ENCODE assay signal across 28 cellular contexts in genomic region chr18:57426187-57426586, GRCh38. TPM values are rescaled to one million over a fixed set of nuclear protein-coding genes. Genes with fewer than 3 reads are reported as not detected.
DNase-seq lines count a peak whose midpoint lies in the region; ATAC-seq and TF ChIP-seq lines count a peak whose summit lies in the region.
"Had no signal": no experiment of that assay in that cellular context is flagged by ENCODE, and none has a peak within 500 bp of the region (broad histone marks: within the 10 kb centered on the region; RNA-seq: fewer than 3 reads in every experiment).

No MANE protein-coding gene starts in this region.

- no peaks in the 10 kb centered on the region for H3K27me3 ChIP-seq in OCI-LY3 (ENCODE audit: low read depth, low read length)
- no peaks in the 10 kb centered on the region for H3K27me3 ChIP-seq in Caco-2 (replicated peaks; ENCODE audit: control insufficient read depth, insufficient read depth, low read length)

- no peaks in the 10 kb centered on the region for H3K79me2 ChIP-seq in OCI-LY3 (ENCODE audit: low read length)

- H3K27me3 Mint-ChIP-seq in activated naive CD8-positive, alpha-beta T cell treated with anti-CD3 and anti-CD28 coated beads, Interleukin-2, amount 50 U/mL, for 24 hours = peaks cover 66% of the 10 kb centered on the region
- peaks cover 84% of the 10 kb centered on the region for H3K27me3 Mint-ChIP-seq in activated naive CD8-positive, alpha-beta T cell treated with anti-CD3 and anti-CD28 coated beads for 36 hours
- no peaks in the 10 kb centered on the region for H3K27me3 Mint-ChIP-seq in Caco-2 (ENCODE audit: insufficient read depth, unreplicated experiment)

- H3K4me3 Mint-ChIP-seq in activated naive CD8-positive, alpha-beta T cell treated with anti-CD3 and anti-CD28 coated beads, Interleukin-2, amount 50 U/mL, for 24 hours = no peak overlapping the region
- H3K4me3 Mint-ChIP-seq in activated naive CD8-positive, alpha-beta T cell treated with anti-CD3 and anti-CD28 coated beads for 36 hours = no peak overlapping the region
- H3K4me3 Mint-ChIP-seq in Caco-2 (ENCODE audit: unreplicated experiment) = no peak overlapping the region
- H3K4me3 Mint-ChIP-seq: activated naive CD4-positive, alpha-beta T cell treated with anti-CD3 and anti-CD28 coated beads, Interleukin-2, amount 50 U/mL, for 24 hours; CD8-positive, alpha-beta memory T cell had no signal

- H3K9me3 Mint-ChIP-seq in activated naive CD8-positive, alpha-beta T cell treated with anti-CD3 and anti-CD28 coated beads, Interleukin-2, amount 50 U/mL, for 24 hours = peaks cover 14% of the 10 kb centered on the region
- H3K9me3 Mint-ChIP-seq in activated naive CD8-positive, alpha-beta T cell treated with anti-CD3 and anti-CD28 coated beads for 36 hours = peaks cover 10% of the 10 kb centered on the region
- no peaks in the 10 kb centered on the region for H3K9me3 Mint-ChIP-seq in Caco-2 (ENCODE audit: unreplicated experiment)
- H3K9me3 Mint-ChIP-seq: WTC11 had no signal

- intact Hi-C loops in left cardiac atrium (cut with DNase I) = loop anchor here in 1 of 2 donors (5.0 kb wide), 1 partner anchor 554 kb away; no protein-coding TSS in a partner anchor
- intact Hi-C loops in Caco-2 (cut with micrococcal nuclease; ENCODE audit: unreplicated experiment) = no loop called here

- DNase-seq in activated naive CD8-positive, alpha-beta T cell treated with anti-CD3 and anti-CD28 coated beads, Interleukin-2, amount 50 U/mL, for 24 hours = no peak
- DNase-seq in activated naive CD8-positive, alpha-beta T cell treated with anti-CD3 and anti-CD28 coated beads for 36 hours = no peak
- DNase-seq in left cardiac atrium (no peak), Caco-2 (no peak), NCI-H1092 (lab: John Stamatoyannopoulos, UW) (no peak)
- DNase-seq: activated CD4-positive, alpha-beta T cell treated with anti-CD3 and anti-CD28 coated beads, Interleukin-2, amount 50 U/mL, for 4 hours; anterior cingulate cortex; CD8-positive, alpha-beta memory T cell; dorsolateral prefrontal cortex; foreskin fibroblast; Kasumi-1; left ventricle myocardium superior; NCI-H2107; NCI-H774; posterior cingulate gyrus; stimulated activated CD4-positive, alpha-beta T cell treated with anti-CD3 and anti-CD28 coated beads, Interleukin-1b, Interleukin-23, amount 100 ng/mL, for 48 hours; stimulated activated CD8-positive, alpha-beta memory T cell treated with anti-CD3 and anti-CD28 coated beads, Interleukin-4, amount 100 ng/mL, for 48 hours; tibial artery had no signal

- H3K36me3 ChIP-seq in OCI-LY3 (replicated peaks; ENCODE audit: low read depth, low read length) = peaks cover 79% of the 10 kb centered on the region
- no peaks in the 10 kb centered on the region for H3K36me3 ChIP-seq in Caco-2 (ENCODE audit: control insufficient read depth, insufficient read depth, low read length)
- H3K36me3 ChIP-seq: breast epithelium, esophagus muscularis mucosa, right atrium auricular region, tibial artery had no signal

- CTCF ChIA-PET in Caco-2 (lab: Charles Lee) = no interaction called here

- H3K27ac ChIP-seq in OCI-LY3 (ENCODE audit: low read length) = peak overlapping the region; percentile 88
- H3K27ac ChIP-seq: breast epithelium, dorsolateral prefrontal cortex, esophagus muscularis mucosa, right atrium auricular region, SK-N-MC, tibial artery had no signal

- H3K4me2 ChIP-seq in OCI-LY3 (ENCODE audit: low read length) = peak overlapping the region; percentile 5

- peaks cover 14% of the 10 kb centered on the region for H3K4me1 Mint-ChIP-seq in activated naive CD8-positive, alpha-beta T cell treated with anti-CD3 and anti-CD28 coated beads, Interleukin-2, amount 50 U/mL, for 24 hours
- peaks cover 14% of the 10 kb centered on the region for H3K4me1 Mint-ChIP-seq in activated naive CD8-positive, alpha-beta T cell treated with anti-CD3 and anti-CD28 coated beads for 36 hours
- H3K4me1 Mint-ChIP-seq in Caco-2 (ENCODE audit: low read depth, unreplicated experiment) = no peaks in the 10 kb centered on the region

- no TSS peak for BruUV-seq in Caco-2 (replicated peaks; lab: Mats Ljungman, UMichigan)

- H3K9me3 ChIP-seq in OCI-LY3 (ENCODE audit: insufficient read depth, low read length) (peaks cover 86% of the 10 kb centered on the region), Caco-2 (no peaks in the 10 kb centered on the region)

- H4K20me1 ChIP-seq in OCI-LY3 (ENCODE audit: insufficient read depth, low read length) = no peaks in the 10 kb centered on the region

- H3K4me3 ChIP-seq in OCI-LY3 (ENCODE audit: low read length) (no peak overlapping the region), Caco-2 (ENCODE audit: low read depth, low read length) (no peak overlapping the region)
- H3K4me3 ChIP-seq: breast epithelium, dorsolateral prefrontal cortex, esophagus muscularis mucosa, right atrium auricular region, SK-N-MC, tibial artery had no signal

- peak; percentile 54 for ATAC-seq in activated naive CD8-positive, alpha-beta T cell treated with anti-CD3 and anti-CD28 coated beads, Interleukin-2, amount 50 U/mL, for 24 hours
- peak; percentile 60 for ATAC-seq in HG02885 (IDR thresholded peaks at IDR 0.05; ENCODE audit: poor library complexity, unreplicated experiment)
- ATAC-seq in left cardiac atrium = no peak
- ATAC-seq in GM21825 (IDR thresholded peaks at IDR 0.05; ENCODE audit: unreplicated experiment) = no peak
- ATAC-seq: left ventricle myocardium superior, WTC11 had no signal

- no peak overlapping the region; the same call in 1 of the 2 replicates for H3K9ac ChIP-seq in OCI-LY3 (ENCODE audit: low read length)

- H2AFZ ChIP-seq in OCI-LY3 (ENCODE audit: low read depth, low read length) = no peak overlapping the region

- H3K4me1 ChIP-seq in OCI-LY3 (ENCODE audit: low read length) (peaks cover 41% of the 10 kb centered on the region), Caco-2 (no peaks in the 10 kb centered on the region)
- H3K4me1 ChIP-seq: breast epithelium had no signal

- no peak overlapping the region for H3K27ac Mint-ChIP-seq in activated naive CD8-positive, alpha-beta T cell treated with anti-CD3 and anti-CD28 coated beads, Interleukin-2, amount 50 U/mL, for 24 hours
- no peak overlapping the region for H3K27ac Mint-ChIP-seq in activated naive CD8-positive, alpha-beta T cell treated with anti-CD3 and anti-CD28 coated beads for 36 hours
- H3K27ac Mint-ChIP-seq in Caco-2 (ENCODE audit: unreplicated experiment) = no peak overlapping the region
- H3K27ac Mint-ChIP-seq: activated naive CD4-positive, alpha-beta T cell treated with anti-CD3 and anti-CD28 coated beads, Interleukin-2, amount 50 U/mL, for 24 hours; activated T-helper 2 cell treated with anti-CD3 and anti-CD28 coated beads, Interferon-gamma antibody, Interleukin-2, Interleukin-4, amounts not matched to agents 10 μg/mL and 5 μg/mL and 100 μg/mL, durations not matched to agents 14 hours and 24 hours and 36 hours; CD8-positive, alpha-beta memory T cell; WTC11 had no signal

- peaks cover 11% of the 10 kb centered on the region for H3K36me3 Mint-ChIP-seq in activated naive CD8-positive, alpha-beta T cell treated with anti-CD3 and anti-CD28 coated beads, Interleukin-2, amount 50 U/mL, for 24 hours (ENCODE audit: low read depth)
- peaks cover 13% of the 10 kb centered on the region for H3K36me3 Mint-ChIP-seq in activated naive CD8-positive, alpha-beta T cell treated with anti-CD3 and anti-CD28 coated beads for 36 hours
- no peaks in the 10 kb centered on the region for H3K36me3 Mint-ChIP-seq in Caco-2 (ENCODE audit: insufficient read depth, unreplicated experiment)
- H3K36me3 Mint-ChIP-seq: CD8-positive, alpha-beta memory T cell; WTC11 had no signal

- TF ChIP-seq CTCF in OCI-LY3 (IDR thresholded peaks at IDR 0.05; ENCODE audit: low read depth, low read length) = no peak
- no peak for TF ChIP-seq CTCF in Caco-2 (IDR thresholded peaks at IDR 0.05; ENCODE audit: insufficient read depth in 1 of 2, low read depth in 1 of 2, low read length in 1 of 2, severe bottlenecking in 1 of 2, unreplicated experiment in 1 of 2)

- POLR2A ChIA-PET in Caco-2 (lab: Charles Lee) = no interaction called here

RNA-seq across cellular contexts. Expression of gene ONECUT2, which starts 9.0 kb away (rescaled TPM):
- not detected for total RNA-seq in activated naive CD8-positive, alpha-beta T cell treated with anti-CD3 and anti-CD28 coated beads for 36 hours
- total RNA-seq in left cardiac atrium (under 1 TPM; 0.03 TPM), Caco-2 (2022) (0.28 and 0.86 TPM in 2 replicates)
- total RNA-seq: activated T-helper 2 cell treated with anti-CD3 and anti-CD28 coated beads, Interferon-gamma antibody, Interleukin-2, Interleukin-4, amounts not matched to agents 10 μg/mL and 5 μg/mL and 100 μg/mL, durations not matched to agents 14 hours and 24 hours and 36 hours; CD8-positive, alpha-beta memory T cell had no signal

Comparison
In these comparisons a context has a peak if more than half of its experiments do, and no peak if none do; other contexts are left out.
1. ATAC-seq: peak in activated naive CD8-positive, alpha-beta T cell treated with anti-CD3 and anti-CD28 coated beads, Interleukin-2, amount 50 U/mL, for 24 hours (single experiment) and HG02885 (single experiment); none in left cardiac atrium (0 of 2) and GM21825 (single experiment).